ENCODE assay signal across 8 cellular contexts in genomic region chr10:16437540-16437894, GRCh38. TPM values are rescaled to one million over a fixed set of nuclear protein-coding genes. Genes with fewer than 3 reads are reported as not detected.
DNase-seq lines count a peak whose midpoint lies in the region; ATAC-seq and TF ChIP-seq lines count a peak whose summit lies in the region.

No MANE protein-coding gene starts in this region.

- no peaks in the 10 kb centered on the region for H3K9me3 ChIP-seq in body of pancreas

- H3K4me1 Mint-ChIP-seq in stimulated activated naive CD8-positive, alpha-beta T cell treated with anti-CD3 and anti-CD28 coated beads, Interleukin-15, Interleukin-2, amounts not matched to agents 100 ng/mL and 50 ng/mL, for 24 hours (ENCODE audit: low read depth): peaks cover 57% of the 10 kb centered on the region
- H3K4me1 Mint-ChIP-seq in mesothelial cell of epicardium: peaks cover 35% of the 10 kb centered on the region

- no peaks in the 10 kb centered on the region for H3K36me3 ChIP-seq in body of pancreas (replicated peaks in 1 of 2; ENCODE audit: insufficient read depth in 1 of 2, low read depth in 2 of 2)

- no peak for DNase-seq in stimulated activated naive CD8-positive, alpha-beta T cell treated with anti-CD3 and anti-CD28 coated beads, Interleukin-15, Interleukin-2, amounts not matched to agents 100 U/mL and 50 U/mL, for 24 hours
- DNase-seq in body of pancreas: no peak
- DNase-seq in mesothelial cell of epicardium (ENCODE audit: low spot score in 2 of 2, unreplicated experiment in 2 of 2): no peak
- DNase-seq in stimulated activated naive CD4-positive, alpha-beta T cell treated with Interleukin-2 at 50 U/mL for 16 hours (lab: John Stamatoyannopoulos, UW): no peak
- DNase-seq in foreskin melanocyte: no peak
- DNase-seq in effector CD4-positive, alpha-beta T cell: no peak

- H3K27ac Mint-ChIP-seq in stimulated activated naive CD8-positive, alpha-beta T cell treated with anti-CD3 and anti-CD28 coated beads, Interleukin-15, Interleukin-2, amounts not matched to agents 100 ng/mL and 50 ng/mL, for 24 hours: peak overlapping the region; percentile 93
- H3K27ac Mint-ChIP-seq in mesothelial cell of epicardium: peak overlapping the region; percentile 16

- H3K4me1 ChIP-seq in body of pancreas: peaks cover 51% of the 10 kb centered on the region

- TF ChIP-seq CTCF in body of pancreas (IDR thresholded peaks at IDR 0.05): no peak
- no peak for TF ChIP-seq CTCF in mesothelial cell of epicardium (IDR thresholded peaks at IDR 0.05; ENCODE audit: unreplicated experiment)

- WGBS in body of pancreas, 2 donors: 59 to 68% methylated on average over 5 of the region's 5 CpGs

- peak overlapping the region; percentile 92 for H3K4me3 Mint-ChIP-seq in stimulated activated naive CD8-positive, alpha-beta T cell treated with anti-CD3 and anti-CD28 coated beads, Interleukin-15, Interleukin-2, amounts not matched to agents 100 ng/mL and 50 ng/mL, for 24 hours
- peak overlapping the region; percentile 87 for H3K4me3 Mint-ChIP-seq in mesothelial cell of epicardium

- no peak overlapping the region for H3K4me3 ChIP-seq in body of pancreas

- no peak for TF ChIP-seq POLR2A in body of pancreas (IDR thresholded peaks at IDR 0.05)

- peaks cover 41% of the 10 kb centered on the region for H3K36me3 Mint-ChIP-seq in stimulated activated naive CD8-positive, alpha-beta T cell treated with anti-CD3 and anti-CD28 coated beads, Interleukin-15, Interleukin-2, amounts not matched to agents 100 ng/mL and 50 ng/mL, for 24 hours (ENCODE audit: low read depth)
- no peaks in the 10 kb centered on the region for H3K36me3 Mint-ChIP-seq in mesothelial cell of epicardium

- H3K27me3 Mint-ChIP-seq in stimulated activated naive CD8-positive, alpha-beta T cell treated with anti-CD3 and anti-CD28 coated beads, Interleukin-15, Interleukin-2, amounts not matched to agents 100 ng/mL and 50 ng/mL, for 24 hours: peaks cover 2% of the 10 kb centered on the region
- H3K27me3 Mint-ChIP-seq in mesothelial cell of epicardium (ENCODE audit: low read depth): no peaks in the 10 kb centered on the region

- H3K27me3 ChIP-seq in body of pancreas: no peaks in the 10 kb centered on the region

- peak overlapping the region in 3 of 4 donors; percentile 79 to 91 (median 81) for H3K27ac ChIP-seq in body of pancreas

- no peak for ATAC-seq in stimulated activated naive CD8-positive, alpha-beta T cell treated with anti-CD3 and anti-CD28 coated beads, Interleukin-15, Interleukin-2, amounts not matched to agents 100 U/mL and 50 U/mL, for 24 hours
- no peak for ATAC-seq in body of pancreas
- ATAC-seq in GM18868 (IDR thresholded peaks at IDR 0.05; ENCODE audit: unreplicated experiment): no peak

- no peaks in the 10 kb centered on the region for H3K9me3 Mint-ChIP-seq in stimulated activated naive CD8-positive, alpha-beta T cell treated with anti-CD3 and anti-CD28 coated beads, Interleukin-15, Interleukin-2, amounts not matched to agents 100 ng/mL and 50 ng/mL, for 24 hours
- H3K9me3 Mint-ChIP-seq in mesothelial cell of epicardium: no peaks in the 10 kb centered on the region

- intact Hi-C loops in body of pancreas (cut with DNase I): no loop called here

RNA-seq across cellular contexts. Expression of gene PTER, which starts 0.7 kb away (rescaled TPM):
- 10 to 100 TPM in 1 of 2 donors, 1 to 10 TPM in 1; 6.3 to 17.6 TPM for total RNA-seq in body of pancreas
- 9.4 to 11.4 TPM (median 10.1 TPM) in 3 replicates for total RNA-seq in mesothelial cell of epicardium
